ENCODE assay signal across 9 cellular contexts in the genomic region with DNA sequence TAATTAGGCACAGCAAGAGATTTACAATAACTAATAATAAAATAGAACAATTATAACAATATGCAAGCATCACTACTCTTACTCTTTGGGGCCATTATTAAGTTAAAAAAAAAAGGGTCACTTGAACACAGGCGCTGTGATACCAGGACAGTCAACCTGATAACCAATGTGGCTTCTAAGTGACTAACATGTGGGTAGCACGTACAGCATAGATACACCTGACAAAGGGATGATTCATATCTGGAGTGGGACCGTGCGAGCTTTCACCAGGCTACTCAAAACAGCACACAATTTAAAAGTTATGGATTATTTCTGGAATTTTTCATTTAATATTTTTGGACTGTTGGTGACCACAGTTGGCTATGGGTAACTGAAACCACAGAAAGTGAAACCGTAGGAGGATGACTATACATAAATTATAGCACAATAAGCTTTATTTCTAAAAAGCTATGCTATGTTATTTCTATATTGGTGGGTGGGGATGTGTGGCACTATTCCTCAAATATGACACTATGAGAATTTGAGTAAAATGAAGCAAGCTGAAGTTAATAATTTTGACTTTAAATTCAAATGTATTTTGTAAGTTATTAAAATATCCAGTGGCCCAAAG.
DNase-seq lines count a peak whose midpoint lies in the region; ATAC-seq, FAIRE-seq and TF ChIP-seq lines count a peak whose summit lies in the region.
"Had no signal": no experiment of that assay in that cellular context is flagged by ENCODE, and none has a peak within 500 bp of the region (broad histone marks: within the 10 kb centered on the region; RNA-seq: fewer than 3 reads in every experiment).

No MANE protein-coding gene starts in this region.

- H3K27ac ChIP-seq in HepG2 (ENCODE audit: extremely low read length, insufficient read depth, low read length) (no peak overlapping the region), pancreas (no peak overlapping the region)
- H3K27ac ChIP-seq: ovary, transverse colon had no signal

- H3K9me3 ChIP-seq in HepG2 (ENCODE audit: low read length) (no peaks in the 10 kb centered on the region), pancreas (no peaks in the 10 kb centered on the region)
- H3K9me3 ChIP-seq: ovary, transverse colon had no signal

- TF ChIP-seq POLR2A in HepG2 (IDR thresholded peaks at IDR 0.05; ENCODE audit: insufficient read depth in 1 of 2, low read depth in 2 of 2, low read length in 2 of 2) = no peak

- H3K4me1 ChIP-seq in HepG2 (ENCODE audit: insufficient read depth, low read length) (peaks cover 7% of the 10 kb centered on the region), pancreas (peaks cover 0 to under 1% (median 0%) of the 10 kb centered on the region in 3 donors)

- no TSS peak for BruUV-seq in HepG2 (replicated peaks; lab: Mats Ljungman, UMichigan)

- POLR2A ChIA-PET in HepG2 (lab: Yijun Ruan, JAX) = no interaction called here

- H3K27me3 ChIP-seq in HepG2 (ENCODE audit: control insufficient read depth in 1 of 2, insufficient read depth in 2 of 2, low read length in 2 of 2) (no peaks in the 10 kb centered on the region), pancreas (no peaks in the 10 kb centered on the region)
- H3K27me3 ChIP-seq: ovary, transverse colon had no signal

- no peak overlapping the region for H3K9ac ChIP-seq in HepG2 (ENCODE audit: insufficient read depth, low read depth, low read length)

- intact Hi-C loops in HepG2 (cut with micrococcal nuclease; ENCODE audit: unreplicated experiment) (no loop called here), pancreas (cut with DNase I) (no loop called here)

- no peaks in the 10 kb centered on the region for H3K79me2 ChIP-seq in HepG2 (ENCODE audit: insufficient read depth, low read length)

- no peaks in the 10 kb centered on the region for H3K36me3 ChIP-seq in HepG2 (replicated peaks in 1 of 2; ENCODE audit: control insufficient read depth in 1 of 2, insufficient read depth in 2 of 2, low read length in 2 of 2)
- H3K36me3 ChIP-seq in pancreas = no peaks in the 10 kb centered on the region
- H3K36me3 ChIP-seq: ovary had no signal

- no peak overlapping the region for H2AFZ ChIP-seq in HepG2 (ENCODE audit: low read length)

- CTCF ChIA-PET in HepG2 (lab: Yijun Ruan, JAX; ENCODE audit: low intra/inter-chr PET ratio, low total read pairs) = no interaction called here

- FAIRE-seq in HepG2 (lab: Jason Lieb, UNC) = no peak
- no peak for FAIRE-seq in pancreas (lab: Jason Lieb, UNC)

- DNase-seq in HT1080 (ENCODE audit: low read depth) = peak; percentile 12
- DNase-seq in stimulated activated CD4-positive, alpha-beta T cell treated with anti-CD3 and anti-CD28 coated beads, Interleukin-15, amount 100 ng/mL, for 48 hours (ENCODE audit: low read depth in 2 of 2) = peak; percentile 25 to 26
- no peak for DNase-seq in HepG2 (ENCODE audit: low spot score)
- no peak for DNase-seq in NCI-H69 (lab: John Stamatoyannopoulos, UW)
- no peak for DNase-seq in pancreas
- DNase-seq: ovary, transverse colon had no signal

- H3K4me2 ChIP-seq in HepG2 (ENCODE audit: low read depth, low read length) = no peak overlapping the region

- H4K20me1 ChIP-seq in HepG2 (ENCODE audit: insufficient read depth, low read length) = no peaks in the 10 kb centered on the region

- ATAC-seq in GM18909 (IDR thresholded peaks at IDR 0.05; ENCODE audit: poor library complexity, unreplicated experiment) (peak; percentile 99), GM21825 (IDR thresholded peaks at IDR 0.05; ENCODE audit: unreplicated experiment) (peak; percentile 100), HepG2 (no peak), pancreas (no peak)

- H3K4me3 ChIP-seq in HepG2 (replicated peaks in 1 of 3; ENCODE audit: insufficient read depth in 1 of 3, low read depth in 2 of 3, low read length in 3 of 3) = no peak overlapping the region
- no peak overlapping the region for H3K4me3 ChIP-seq in pancreas
- H3K4me3 ChIP-seq: ovary, transverse colon had no signal

- 92% methylated on average over 5 of the region's 5 CpGs for WGBS in HepG2 (ENCODE audit: low lambda C conversion rate)
- WGBS in pancreas, 2 donors = 93 to 98% methylated on average over 5 of the region's 5 CpGs

- TF ChIP-seq EP300 in HepG2 (IDR thresholded peaks at IDR 0.05; ENCODE audit: low read depth in 2 of 2, low read length in 2 of 2) (no peak), HepG2 (CRISPR knock-in tag; IDR thresholded peaks at IDR 0.05; ENCODE audit: borderline replicate concordance) (no peak)

- no peak for TF ChIP-seq RAD21 in HepG2 (CRISPR knock-in tag; IDR thresholded peaks at IDR 0.05)

- no peak for TF ChIP-seq CTCF in HepG2 (CRISPR knock-in tag; IDR thresholded peaks at IDR 0.05)
- TF ChIP-seq CTCF in pancreas (IDR thresholded peaks at IDR 0.05) = no peak

- in situ Hi-C loops in HepG2 (cut with HindIII; ENCODE audit: extremely low pct_ligation_motif_present, low pct_unique_long_range_greater_than_20kb) = no loop called here

TF ChIP-seq in HepG2, 621 proteins besides CTCF, POLR2A, EP300 and RAD21:
- TF ChIP-seq, protein P1, sequence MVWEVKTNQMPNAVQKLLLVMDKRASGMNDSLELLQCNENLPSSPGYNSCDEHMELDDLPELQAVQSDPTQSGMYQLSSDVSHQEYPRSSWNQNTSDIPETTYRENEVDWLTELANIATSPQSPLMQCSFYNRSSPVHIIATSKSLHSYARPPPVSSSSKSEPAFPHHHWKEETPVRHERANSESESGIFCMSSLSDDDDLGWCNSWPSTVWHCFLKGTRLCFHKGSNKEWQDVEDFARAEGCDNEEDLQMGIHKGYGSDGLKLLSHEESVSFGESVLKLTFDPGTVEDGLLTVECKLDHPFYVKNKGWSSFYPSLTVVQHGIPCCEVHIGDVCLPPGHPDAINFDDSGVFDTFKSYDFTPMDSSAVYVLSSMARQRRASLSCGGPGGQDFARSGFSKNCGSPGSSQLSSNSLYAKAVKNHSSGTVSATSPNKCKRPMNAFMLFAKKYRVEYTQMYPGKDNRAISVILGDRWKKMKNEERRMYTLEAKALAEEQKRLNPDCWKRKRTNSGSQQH (CRISPR knock-in tag; IDR thresholded peaks at IDR 0.05; ENCODE audit: low read depth) = no peak
- TF ChIP-seq ZFP82 (CRISPR knock-in tag; IDR thresholded peaks at IDR 0.05; ENCODE audit: borderline replicate concordance) = no peak
- TF ChIP-seq IKZF4 (CRISPR knock-in tag; IDR thresholded peaks at IDR 0.05; ENCODE audit: borderline replicate concordance, low read depth, not compliant biosample characterization) = no peak
- TF ChIP-seq, protein P2, sequence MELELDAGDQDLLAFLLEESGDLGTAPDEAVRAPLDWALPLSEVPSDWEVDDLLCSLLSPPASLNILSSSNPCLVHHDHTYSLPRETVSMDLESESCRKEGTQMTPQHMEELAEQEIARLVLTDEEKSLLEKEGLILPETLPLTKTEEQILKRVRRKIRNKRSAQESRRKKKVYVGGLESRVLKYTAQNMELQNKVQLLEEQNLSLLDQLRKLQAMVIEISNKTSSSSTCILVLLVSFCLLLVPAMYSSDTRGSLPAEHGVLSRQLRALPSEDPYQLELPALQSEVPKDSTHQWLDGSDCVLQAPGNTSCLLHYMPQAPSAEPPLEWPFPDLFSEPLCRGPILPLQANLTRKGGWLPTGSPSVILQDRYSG (CRISPR knock-in tag; IDR thresholded peaks at IDR 0.05) = no peak
- no peak for TF ChIP-seq ZNF225 (CRISPR knock-in tag; IDR thresholded peaks at IDR 0.05)

Comparison
In these comparisons a context has a peak if more than half of its experiments do, and no peak if none do; other contexts are left out.
1. ATAC-seq: peak in GM18909 (single experiment) and GM21825 (single experiment); none in HepG2 (single experiment) and pancreas (0 of 4).
2. DNase-seq: peak in HT1080 (single experiment) and stimulated activated CD4-positive, alpha-beta T cell treated with anti-CD3 and anti-CD28 coated beads, Interleukin-15, amount 100 ng/mL, for 48 hours (2 of 2); none in HepG2 (single experiment), NCI-H69 (single experiment) and pancreas (0 of 6).